ENCODE assay signal across 8 cellular contexts in genomic region chr3:65596511-65597224, GRCh38.
DNase-seq lines count a peak whose midpoint lies in the region; ATAC-seq and TF ChIP-seq lines count a peak whose summit lies in the region.

No MANE protein-coding gene starts in this region.

- no peak overlapping the region for H2AK5ac ChIP-seq in mesendoderm (ENCODE audit: low read length)

- H3K27me3 ChIP-seq in mesendoderm (ENCODE audit: insufficient read depth, low read length, poor library complexity) (no peaks in the 10 kb centered on the region), upper lobe of right lung (no peaks in the 10 kb centered on the region)

- no peak overlapping the region for H4K5ac ChIP-seq in mesendoderm (ENCODE audit: low read length)

- H3K18ac ChIP-seq in mesendoderm (ENCODE audit: low read length) = peak overlapping the region; percentile 75

- peak overlapping the region; percentile 48 for H3K9ac ChIP-seq in mesendoderm (ENCODE audit: low read length)

- H2BK5ac ChIP-seq in mesendoderm (ENCODE audit: low read length) = no peak overlapping the region

- no peak overlapping the region for H4K8ac ChIP-seq in mesendoderm (ENCODE audit: low read depth, low read length)

- H3K56ac ChIP-seq in mesendoderm (ENCODE audit: low read length) = peak overlapping the region; percentile 72

- H3K27ac ChIP-seq in mesendoderm (ENCODE audit: low read depth, low read length) (peak overlapping the region; percentile 83), upper lobe of right lung (no peak overlapping the region)

- intact Hi-C loops in upper lobe of right lung (cut with DNase I) = no loop called here

- peaks cover 15% of the 10 kb centered on the region for H3K79me2 ChIP-seq in mesendoderm (ENCODE audit: control insufficient read depth, insufficient read depth, low read length)

- peak overlapping the region; percentile 66 for H3K4me2 ChIP-seq in mesendoderm (ENCODE audit: low read length)

- H2BK15ac ChIP-seq in mesendoderm (replicated peaks; ENCODE audit: low read depth) = no peak overlapping the region

- no peaks in the 10 kb centered on the region for H3K36me3 ChIP-seq in mesendoderm (ENCODE audit: control insufficient read depth, insufficient read depth, low read length)
- no peaks in the 10 kb centered on the region for H3K36me3 ChIP-seq in upper lobe of right lung

- DNase-seq in NCI-H1417 (lab: John Stamatoyannopoulos, UW) (peak in 2 of 3 experiments; percentile 58 to 78), NCI-H1417 treated with DMSO at 0.1 percent for 48 hours (lab: John Stamatoyannopoulos, UW) (no peak), choroid plexus epithelial cell (ENCODE audit: low read depth) (no peak), mesendoderm (peak; percentile 45), upper lobe of right lung (no peak), DMS153 treated with DMSO at 0.1 percent for 48 hours (lab: John Stamatoyannopoulos, UW; ENCODE audit: unreplicated experiment) (no peak), AG20443 (ENCODE audit: low spot score) (no peak)

- peak overlapping the region; percentile 20 for H3K4me3 ChIP-seq in choroid plexus epithelial cell (ENCODE audit: low read depth, low read length)
- H3K4me3 ChIP-seq in mesendoderm (ENCODE audit: low read length) = peak overlapping the region; percentile 24
- H3K4me3 ChIP-seq in upper lobe of right lung = peak overlapping the region; percentile 4

- no peak overlapping the region for H2BK120ac ChIP-seq in mesendoderm (ENCODE audit: low read depth, low read length)

- no peak for TF ChIP-seq CTCF in choroid plexus epithelial cell (conservative IDR thresholded peaks at IDR 0.05; ENCODE audit: low read depth, low read length)
- no peak for TF ChIP-seq CTCF in upper lobe of right lung (IDR thresholded peaks at IDR 0.05)

- H3K4me1 ChIP-seq in mesendoderm (ENCODE audit: control insufficient read depth, low read depth, low read length) (peaks cover 6% of the 10 kb centered on the region), upper lobe of right lung (no peaks in the 10 kb centered on the region)

- H3K9me3 ChIP-seq in upper lobe of right lung = no peaks in the 10 kb centered on the region

- peak overlapping the region; percentile 25 for H3K23ac ChIP-seq in mesendoderm (ENCODE audit: low read length)

- no peak for ATAC-seq in upper lobe of right lung
- ATAC-seq in HG02588 (IDR thresholded peaks at IDR 0.05; ENCODE audit: unreplicated experiment) = no peak

- H3K79me1 ChIP-seq in mesendoderm (ENCODE audit: low read length) = peaks cover 5% of the 10 kb centered on the region

- peak overlapping the region; percentile 46 for H3K4ac ChIP-seq in mesendoderm (ENCODE audit: low read depth, low read length)

- WGBS in mesendoderm (ENCODE audit: extremely low coverage, insufficient coverage, low lambda C conversion rate) = no CpG with 5 or more reads among the region's 13 CpGs

Comparison
In these comparisons a context has a peak if more than half of its experiments do, and no peak if none do; other contexts are left out.
1. DNase-seq: peak in NCI-H1417 (2 of 3) and mesendoderm (single experiment); none in NCI-H1417 treated with DMSO at 0.1 percent for 48 hours (single experiment), choroid plexus epithelial cell (single experiment), upper lobe of right lung (single experiment), DMS153 treated with DMSO at 0.1 percent for 48 hours (single experiment) and AG20443 (single experiment).
2. Peak in every context shown above with its lines, with median percentiles within 50 percentile points of each other: H3K4me3 ChIP-seq.